1 cellular context compared by ENCODE assay signal in the genomic region with DNA sequence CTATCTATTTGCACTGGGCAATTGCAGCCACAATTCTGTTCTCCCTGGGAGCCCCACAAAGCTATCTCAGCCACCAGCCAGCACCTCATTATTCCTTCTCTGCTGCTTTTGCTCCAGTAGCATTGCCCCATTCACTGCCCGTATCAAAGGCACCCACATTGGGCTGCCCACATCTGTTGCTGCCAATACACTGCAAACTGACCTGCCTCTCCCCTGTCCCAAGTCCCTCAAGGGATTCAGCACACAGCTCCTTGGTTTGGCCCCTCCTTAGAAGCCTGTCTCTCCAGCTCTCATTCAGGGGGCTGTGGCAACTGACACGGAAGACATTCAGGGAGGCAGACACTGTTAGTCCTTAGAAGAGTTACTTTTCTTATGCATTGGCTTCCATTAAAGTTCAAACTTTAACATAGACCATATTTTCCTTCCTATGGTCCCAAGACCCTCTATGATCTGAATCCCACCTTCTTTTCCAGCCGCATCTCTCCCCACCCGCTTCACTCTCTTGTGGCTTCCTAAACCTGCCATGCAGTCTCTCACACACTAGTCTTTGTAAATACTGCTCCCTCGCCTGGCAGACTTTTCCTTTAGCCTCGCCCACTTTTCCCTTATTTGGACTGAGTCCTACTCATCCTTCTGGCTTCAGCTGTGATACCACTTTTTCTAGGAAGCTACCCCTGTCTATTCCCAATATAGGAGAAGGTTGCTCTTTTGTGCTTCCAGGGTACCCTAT.
A peak's percentile ranks its signal among the peaks of the same experiment; 100 is the strongest.
TF ChIP-seq lines count a peak whose summit lies in the region.

No MANE protein-coding gene starts in this region.

TF ChIP-seq in H1, 55 proteins besides CTCF, POLR2A, EP300 and RAD21:
- no peak for TF ChIP-seq KDM1A (IDR thresholded peaks at IDR 0.05; ENCODE audit: borderline replicate concordance, low read length)
- TF ChIP-seq SIN3A (conservative IDR thresholded peaks at IDR 0.05 in 1 of 2, IDR thresholded peaks at IDR 0.05 in 1 of 2; ENCODE audit: low read depth in 1 of 2, low read length in 2 of 2), result 0 out of 4 replicates have a peak, but pooled peaks of 1 of the 2 experiments have one; percentile 51
- no peak for TF ChIP-seq CREB1 (IDR thresholded peaks at IDR 0.05)
- TF ChIP-seq JUN (IDR thresholded peaks at IDR 0.05; ENCODE audit: low read depth, low read length), result no peak
- TF ChIP-seq SAP30 (IDR thresholded peaks at IDR 0.05; ENCODE audit: insufficient read depth, insufficient replicate concordance, low read length), result no peak
- TF ChIP-seq, protein P1, sequence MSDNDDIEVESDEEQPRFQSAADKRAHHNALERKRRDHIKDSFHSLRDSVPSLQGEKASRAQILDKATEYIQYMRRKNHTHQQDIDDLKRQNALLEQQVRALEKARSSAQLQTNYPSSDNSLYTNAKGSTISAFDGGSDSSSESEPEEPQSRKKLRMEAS (IDR thresholded peaks at IDR 0.05), result 0 out of 2 replicates have a peak, but pooled peaks have one; percentile 16
- TF ChIP-seq POLR2AphosphoS5 (IDR thresholded peaks at IDR 0.05; ENCODE audit: low read depth, low read length), result no peak
- TF ChIP-seq BRCA1 (IDR thresholded peaks at IDR 0.05; ENCODE audit: low read depth, low read length), result no peak
- 0 out of 2 replicates have a peak, but pooled peaks have one; percentile 6 for TF ChIP-seq JUND (IDR thresholded peaks at IDR 0.05; ENCODE audit: low read length)
- TF ChIP-seq RNF2 (IDR thresholded peaks at IDR 0.05; ENCODE audit: borderline replicate concordance, low read depth, low read length, missing control alignments, poor library complexity, severe bottlenecking), result no peak
- no peak for TF ChIP-seq KDM4A (IDR thresholded peaks at IDR 0.05; ENCODE audit: low read depth, low read length, severe bottlenecking)
- TF ChIP-seq SP1 (IDR thresholded peaks at IDR 0.05; ENCODE audit: low read depth, low read length), result no peak
- TF ChIP-seq SRF (IDR thresholded peaks at IDR 0.05; ENCODE audit: low read depth, low read length), result peak; percentile 92
- TF ChIP-seq FOSL1 (IDR thresholded peaks at IDR 0.05; ENCODE audit: insufficient read depth, low read depth, low read length), result no peak
- no peak for TF ChIP-seq TCF12 (IDR thresholded peaks at IDR 0.05; ENCODE audit: low read depth, low read length)
TF ChIP-seq in H1: peak in this region for 4.
